In the genomic region with DNA sequence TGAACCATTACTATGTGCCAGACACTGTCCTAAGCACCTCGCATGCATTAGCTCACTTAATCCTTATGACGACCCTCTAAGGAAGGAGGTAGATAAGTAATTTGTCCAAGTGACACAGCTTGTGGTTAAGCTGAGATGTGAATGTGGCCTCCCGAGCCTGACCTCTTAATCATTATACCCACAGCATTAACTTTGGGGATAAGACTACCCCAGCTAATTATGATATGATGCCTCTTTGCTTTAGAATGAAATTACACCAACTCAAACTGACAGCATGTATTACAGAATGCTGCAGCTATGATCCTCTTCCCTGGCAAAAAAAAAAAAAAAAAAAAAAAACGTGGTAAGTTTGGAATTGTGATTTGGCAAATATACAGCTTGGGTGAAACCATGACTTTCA, we compare ENCODE assay signal across 16 cellular contexts. TPM values are rescaled to one million over a fixed set of nuclear protein-coding genes. Genes with fewer than 3 reads are reported as not detected.
DNase-seq lines count a peak whose midpoint lies in the region; TF ChIP-seq lines count a peak whose summit lies in the region.
"Had no signal": no experiment of that assay in that cellular context is flagged by ENCODE, and none has a peak within 500 bp of the region (broad histone marks: within the 10 kb centered on the region; RNA-seq: fewer than 3 reads in every experiment).

No MANE protein-coding gene starts in this region.

- no peak overlapping the region for H2AFZ ChIP-seq in SK-N-SH (ENCODE audit: low read depth)

- H3K4me3 ChIP-seq in SK-N-SH (ENCODE audit: low read depth in 2 of 2, low read length in 1 of 2) (no peak overlapping the region), thyroid gland (replicated peaks in 1 of 3) (no peak overlapping the region), spleen (no peak overlapping the region)

- peak overlapping the region; percentile 60 for H3K4me2 ChIP-seq in SK-N-SH

- TF ChIP-seq POLR2A in thyroid gland (IDR thresholded peaks at IDR 0.05) (no peak), spleen (IDR thresholded peaks at IDR 0.05) (no peak)

- H3K9ac ChIP-seq in SK-N-SH: peak overlapping the region; percentile 58; the same call in 1 of the 2 replicates

- 26% methylated on average over 4 of the region's 4 CpGs for WGBS in SK-N-SH (ENCODE audit: low lambda C conversion rate)
- WGBS in thyroid gland, 2 donors: 76 to 83% methylated on average over 4 of the region's 4 CpGs
- 64 to 80% (median 72%) methylated on average over 4 of the region's 4 CpGs for WGBS in spleen, 5 donors

- no peaks in the 10 kb centered on the region for H3K27me3 ChIP-seq in SK-N-SH (ENCODE audit: insufficient read depth)
- no peaks in the 10 kb centered on the region for H3K27me3 ChIP-seq in thyroid gland
- no peaks in the 10 kb centered on the region for H3K27me3 ChIP-seq in spleen (replicated peaks in 1 of 7)

- peaks cover 53% of the 10 kb centered on the region for H3F3A ChIP-seq in SK-N-SH (replicated peaks; ENCODE audit: insufficient read depth)

- no peaks in the 10 kb centered on the region for H3K9me2 ChIP-seq in SK-N-SH

- H3K9me3 ChIP-seq in SK-N-SH: no peaks in the 10 kb centered on the region
- no peaks in the 10 kb centered on the region for H3K9me3 ChIP-seq in thyroid gland
- no peaks in the 10 kb centered on the region for H3K9me3 ChIP-seq in spleen

- TF ChIP-seq EP300 in SK-N-SH (IDR thresholded peaks at IDR 0.05; ENCODE audit: borderline replicate concordance in 1 of 2, low read depth in 1 of 2, low read length in 1 of 2): peak in 1 of 2 experiments; percentile 51; a peak in 1 of 4 replicates

- TF ChIP-seq CTCF in SK-N-SH (IDR thresholded peaks at IDR 0.05) (no peak), thyroid gland (IDR thresholded peaks at IDR 0.05) (no peak), spleen (IDR thresholded peaks at IDR 0.05 in 8 of 11, conservative IDR thresholded peaks at IDR 0.05 in 3 of 11) (no peak)

- POLR2A ChIA-PET in SK-N-SH (lab: Yijun Ruan, JAX): no interaction called here

- H3K27ac ChIP-seq in SK-N-SH (ENCODE audit: low read depth in 2 of 2, low read length in 1 of 2) (peak overlapping the region; percentile 78 to 93), thyroid gland (peak overlapping the region in 2 of 3 donors; percentile 1 to 7), spleen (peak overlapping the region in 3 of 8 donors; percentile 54 to 64 (median 54))

- H3K79me2 ChIP-seq in SK-N-SH (ENCODE audit: insufficient read depth): peaks cover 85% of the 10 kb centered on the region

- H3K4me1 ChIP-seq in SK-N-SH (ENCODE audit: control insufficient read depth in 1 of 2, insufficient read depth in 2 of 2, low read depth in 1 of 2, low read length in 1 of 2): peaks cover 4 to 39% of the 10 kb centered on the region in 2 experiments; a peak in 2 of 4 replicates
- H3K4me1 ChIP-seq in thyroid gland: peaks cover 4 to 24% of the 10 kb centered on the region in 2 donors
- peaks cover 0 to 12% (median 4%) of the 10 kb centered on the region in 6 donors for H3K4me1 ChIP-seq in spleen

- CTCF ChIA-PET in SK-N-SH (lab: Yijun Ruan, JAX): interaction anchor here (0.6 kb wide), 1 partner anchor 725 kb away, joined by 3 read pairs; no protein-coding TSS in a partner anchor

- no peaks in the 10 kb centered on the region for H3K36me3 ChIP-seq in SK-N-SH (replicated peaks in 1 of 2; ENCODE audit: control insufficient read depth in 1 of 2, insufficient read depth in 2 of 2, low read length in 1 of 2)
- H3K36me3 ChIP-seq in thyroid gland: no peaks in the 10 kb centered on the region
- H3K36me3 ChIP-seq in spleen: no peaks in the 10 kb centered on the region

- no peaks in the 10 kb centered on the region for H4K20me1 ChIP-seq in SK-N-SH (ENCODE audit: insufficient read depth)

- DNase-seq in HCEC 1CT (peak; percentile 57), SK-N-SH (no peak), fibroblast of peridontal ligament (ENCODE audit: extremely low read depth) (peak; percentile 44), thyroid gland (no peak), NCI-H1105 (lab: John Stamatoyannopoulos, UW) (no peak), spleen (no peak), NCI-H2227 (lab: John Stamatoyannopoulos, UW; ENCODE audit: unreplicated experiment) (no peak)
- DNase-seq: activated CD4-positive, CD25-positive, alpha-beta regulatory T cell; activated naive CD4-positive, alpha-beta T cell; CD4-positive, CD25-positive, alpha-beta regulatory T cell; Karpas-422; midbrain; NCI-H1694 treated with DMSO at 0.1 percent for 48 hours; NCI-H524 treated with DMSO at 0.1 percent for 48 hours; small intestine; stimulated activated naive CD8-positive, alpha-beta T cell treated with anti-CD3 and anti-CD28 coated beads, Interleukin-15, Interleukin-2, amounts not matched to agents 100 U/mL and 50 U/mL, for 24 hours had no signal

- intact Hi-C loops in thyroid gland (cut with DNase I) (no loop called here), spleen (cut with DNase I; ENCODE audit: low total_unique reads) (no loop called here)

- no peak for TF ChIP-seq RAD21 in SK-N-SH (IDR thresholded peaks at IDR 0.05; ENCODE audit: low read length)

TF ChIP-seq in SK-N-SH, 30 proteins besides CTCF, POLR2A, EP300 and RAD21:
- peak; percentile 19; the same call in 1 of the 2 replicates for TF ChIP-seq POLR2AphosphoS5 (IDR thresholded peaks at IDR 0.05; ENCODE audit: low read depth, low read length)
- peak; percentile 9; the same call in 1 of the 2 replicates for TF ChIP-seq FOSL2 (IDR thresholded peaks at IDR 0.05; ENCODE audit: borderline replicate concordance, low read depth)
- TF ChIP-seq JUND (IDR thresholded peaks at IDR 0.05): peak; percentile 43
- TF ChIP-seq PBX3 (IDR thresholded peaks at IDR 0.05): peak; percentile 72
- TF ChIP-seq, protein P1, sequence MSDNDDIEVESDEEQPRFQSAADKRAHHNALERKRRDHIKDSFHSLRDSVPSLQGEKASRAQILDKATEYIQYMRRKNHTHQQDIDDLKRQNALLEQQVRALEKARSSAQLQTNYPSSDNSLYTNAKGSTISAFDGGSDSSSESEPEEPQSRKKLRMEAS (IDR thresholded peaks at IDR 0.05; ENCODE audit: low read depth): no peak; the same call in 1 of the 2 replicates
- TF ChIP-seq FOXJ3 (CRISPR knock-in tag; IDR thresholded peaks at IDR 0.05): no peak
- no peak for TF ChIP-seq ELF1 (IDR thresholded peaks at IDR 0.05)
- peak; percentile 54; the same call in 1 of the 2 replicates for TF ChIP-seq NFIC (IDR thresholded peaks at IDR 0.05; ENCODE audit: borderline replicate concordance)
- no peak for TF ChIP-seq MXI1 (IDR thresholded peaks at IDR 0.05; ENCODE audit: low read depth, low read length)
TF ChIP-seq in SK-N-SH: peak in this region for 5.

RNA-seq across cellular contexts. Expression of gene APBB2, which starts 53.5 kb away (rescaled TPM):
- polyA plus RNA-seq in SK-N-SH (2012; rRNA removed): 49.8 and 56.6 TPM in 2 replicates
- polyA plus RNA-seq in SK-N-SH (2012; cell fraction: cytosol; rRNA removed): 42.3 and 54.5 TPM in 2 replicates
- 71.4 and 112 TPM in 2 replicates for polyA plus RNA-seq in SK-N-SH (2012; cell fraction: nucleus; rRNA removed)
- 100 to 1,000 TPM; 174 to 253 (median 199) TPM for total RNA-seq in thyroid gland
- 100 to 1,000 TPM in 2 of 7 donors, 10 to 100 TPM in 5; 49.2 to 115 (median 82.7) TPM for total RNA-seq in spleen
- 1 to 10 TPM; 4.0 to 8.3 (median 5.1) TPM for polyA plus RNA-seq in spleen
- total RNA-seq: CD4-positive, CD25-positive, alpha-beta regulatory T cell had no signal
- polyA plus RNA-seq: CD4-positive, CD25-positive, alpha-beta regulatory T cell had no signal

Comparison
In these comparisons a context has a peak if more than half of its experiments do, and no peak if none do; other contexts are left out.
1. DNase-seq: peak in HCEC 1CT (single experiment) and fibroblast of peridontal ligament (single experiment); none in SK-N-SH (single experiment), thyroid gland (0 of 2), NCI-H1105 (single experiment), spleen (single experiment) and NCI-H2227 (single experiment).